20 cellular contexts compared by ENCODE assay signal in the genomic region with DNA sequence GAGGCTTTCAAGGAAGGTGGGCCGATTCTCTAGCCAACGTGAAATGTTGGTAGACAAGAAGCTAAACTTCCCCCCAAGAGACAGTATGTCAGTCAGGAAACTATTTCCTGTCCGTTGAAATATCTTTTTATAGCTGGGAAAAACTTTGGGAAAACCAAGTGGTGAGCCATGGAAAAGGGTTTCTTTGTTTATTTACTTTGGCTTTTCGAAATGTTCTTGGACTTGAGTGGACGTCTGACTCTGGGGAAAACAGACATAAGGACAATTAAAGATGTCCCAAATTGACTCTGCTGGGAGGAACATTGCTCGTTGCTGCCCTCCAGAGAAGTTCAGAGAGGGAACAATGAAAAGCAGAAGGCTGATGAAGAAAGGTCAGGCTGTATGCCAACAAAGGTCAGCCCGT.
DNase-seq lines count a peak whose midpoint lies in the region; ATAC-seq and TF ChIP-seq lines count a peak whose summit lies in the region.
"Had no signal": no experiment of that assay in that cellular context is flagged by ENCODE, and none has a peak within 500 bp of the region (broad histone marks: within the 10 kb centered on the region; RNA-seq: fewer than 3 reads in every experiment).

No MANE protein-coding gene starts in this region.

- H3K4ac ChIP-seq in IMR-90 (ENCODE audit: low read depth, low read length) = peak overlapping the region; percentile 84

- peaks cover 6% of the 10 kb centered on the region for H3K9me1 ChIP-seq in IMR-90 (ENCODE audit: insufficient read depth, low read length)

- BruUV-seq in IMR-90 (replicated peaks; lab: Mats Ljungman, UMichigan) = no TSS peak

- TF ChIP-seq CTCF in IMR-90 (conservative IDR thresholded peaks at IDR 0.05; ENCODE audit: low read depth, low read length) (no peak; the same call in 1 of the 2 replicates), brain microvascular endothelial cell (IDR thresholded peaks at IDR 0.05; ENCODE audit: low read depth, low read length, missing control alignments) (peak; percentile 36), heart left ventricle (IDR thresholded peaks at IDR 0.05) (peak in 7 of 12 donors; percentile 12 to 52 (median 37)), thoracic aorta (IDR thresholded peaks at IDR 0.05) (no peak), lower lobe of right lung (IDR thresholded peaks at IDR 0.05) (no peak), omental fat pad (IDR thresholded peaks at IDR 0.05) (no peak)

- TF ChIP-seq POLR2A in IMR-90 (IDR thresholded peaks at IDR 0.05; ENCODE audit: low read depth, low read length) = no peak
- no peak for TF ChIP-seq POLR2A in heart left ventricle (IDR thresholded peaks at IDR 0.05)

- POLR2A ChIA-PET in IMR-90 (lab: Charles Lee; ENCODE audit: unreplicated experiment) = no interaction called here

- in situ Hi-C loops in IMR-90 (cut with MboI; ENCODE audit: low sequenced_read_pairs) = no loop called here
- in situ Hi-C loops in brain microvascular endothelial cell (cut with HindIII; ENCODE audit: low pct_ligation_motif_present, low sequenced_read_pairs) = no loop called here

- WGBS in IMR-90 (ENCODE audit: extremely low coverage in 2 of 2, insufficient read length in 1 of 2), 2 experiments = 36% methylated on average over 2 of the region's 7 CpGs; no CpG with 5 or more reads in 1 of the 2 experiments
- 32 to 51% (median 38%) methylated on average over 7 of the region's 7 CpGs for WGBS in heart left ventricle, 4 donors

- peak; percentile 13; the same call in 1 of the 2 replicates for TF ChIP-seq RAD21 in IMR-90 (IDR thresholded peaks at IDR 0.05; ENCODE audit: low read length)

- no peak for ATAC-seq in IMR-90 (ENCODE audit: low read depth)
- ATAC-seq in heart left ventricle = peak; percentile 65 to 83 (median 70)
- ATAC-seq in thoracic aorta (ENCODE audit: insufficient number of reproducible peaks, low FRiP score, low read depth) = peak; percentile 35
- no peak for ATAC-seq in lower lobe of right lung
- no peak for ATAC-seq in GM21717 (IDR thresholded peaks at IDR 0.05; ENCODE audit: unreplicated experiment)
- no peak for ATAC-seq in omental fat pad (ENCODE audit: low FRiP score)

- no peak overlapping the region for H2AK9ac ChIP-seq in IMR-90 (replicated peaks; ENCODE audit: low read depth, low read length, poor library complexity)

- intact Hi-C loops in IMR-90 (cut with micrococcal nuclease) (no loop called here), heart left ventricle (cut with DNase I) (loop anchor here in 1 of 10 donors (5.0 kb wide), 1 partner anchor 191 kb away; no protein-coding TSS in a partner anchor), lower lobe of right lung (cut with DNase I) (no loop called here)

- H2AK5ac ChIP-seq in IMR-90 (ENCODE audit: low read depth, low read length) = peak overlapping the region; percentile 65; the same call in 1 of the 2 replicates

- H3K36me3 ChIP-seq in IMR-90 (ENCODE audit: control insufficient read depth, insufficient read depth, low read length) (no peaks in the 10 kb centered on the region), brain microvascular endothelial cell (replicated peaks) (no peaks in the 10 kb centered on the region), heart left ventricle (no peaks in the 10 kb centered on the region), thoracic aorta (no peaks in the 10 kb centered on the region), lower lobe of right lung (no peaks in the 10 kb centered on the region)
- H3K36me3 ChIP-seq: cardiac muscle cell had no signal

- dilution Hi-C loops in IMR-90 (cut with HindIII; ENCODE audit: low sequenced_read_pairs, unreplicated experiment) = no loop called here

- peak overlapping the region; percentile 92 for H2BK120ac ChIP-seq in IMR-90 (ENCODE audit: low read depth, low read length)

- peak overlapping the region; percentile 41 for H2BK5ac ChIP-seq in IMR-90 (ENCODE audit: low read depth, low read length, poor library complexity, severe bottlenecking)

- H4K5ac ChIP-seq in IMR-90 (ENCODE audit: low read depth, low read length) = no peak overlapping the region; the same call in 1 of the 2 replicates

- H3K9me3 ChIP-seq in IMR-90 (ENCODE audit: control insufficient read depth, insufficient read depth, low read length) (no peaks in the 10 kb centered on the region), heart left ventricle (no peaks in the 10 kb centered on the region), thoracic aorta (no peaks in the 10 kb centered on the region), lower lobe of right lung (no peaks in the 10 kb centered on the region)

- peak overlapping the region; percentile 77; the same call in 1 of the 2 replicates for H3K23ac ChIP-seq in IMR-90 (ENCODE audit: low read depth, low read length)

- peak overlapping the region; percentile 92 for H2BK20ac ChIP-seq in IMR-90 (ENCODE audit: low read depth, low read length)

- peak overlapping the region; percentile 91 for H3K14ac ChIP-seq in IMR-90 (replicated peaks; ENCODE audit: low read depth, low read length)

- no peak overlapping the region; the same call in 1 of the 2 replicates for H3K4me2 ChIP-seq in IMR-90 (ENCODE audit: low read depth, low read length)
- H3K4me2 ChIP-seq: hepatocyte, PC-9 had no signal

- H2BK15ac ChIP-seq in IMR-90 (ENCODE audit: low read depth, low read length) = peak overlapping the region; percentile 53; the same call in 1 of the 3 replicates

- H4K91ac ChIP-seq in IMR-90 (ENCODE audit: insufficient read depth, low read depth, low read length) = peak overlapping the region; percentile 66; the same call in 1 of the 2 replicates

- H4K8ac ChIP-seq in IMR-90 (ENCODE audit: low read depth in 2 of 2, low read length in 2 of 2) = peak overlapping the region in 1 of 2 experiments; percentile 64; a peak in 1 of 4 replicates

- H3K4me3 ChIP-seq in IMR-90 (ENCODE audit: insufficient read depth, low read depth, low read length) (no peak overlapping the region), brain microvascular endothelial cell (ENCODE audit: low read depth, low read length) (no peak overlapping the region), heart left ventricle (no peak overlapping the region), thoracic aorta (no peak overlapping the region), lower lobe of right lung (no peak overlapping the region)
- H3K4me3 ChIP-seq: cardiac muscle cell, hepatocyte, PC-9 had no signal

- peak overlapping the region; percentile 2; the same call in 1 of the 2 replicates for H3K18ac ChIP-seq in IMR-90 (ENCODE audit: low read depth, low read length)

- H3K9ac ChIP-seq in IMR-90 (ENCODE audit: low read depth, low read length) = no peak overlapping the region

- CTCF ChIA-PET in IMR-90 (lab: Yijun Ruan, JAX) = no interaction called here

- DNase-seq in IMR-90 (peak; percentile 63), brain microvascular endothelial cell (no peak), heart left ventricle (peak in 3 of 5 donors; percentile 38 to 46 (median 42)), thoracic aorta (ENCODE audit: low spot score) (no peak), lower lobe of right lung (no peak), omental fat pad (ENCODE audit: low spot score) (no peak), NCI-H2029 (lab: John Stamatoyannopoulos, UW) (no peak)
- DNase-seq: activated B cell treated with CpG ODN at 0.5 μM for 24 hours; activated CD8-positive, alpha-beta memory T cell treated with anti-CD3 and anti-CD28 coated beads, Interleukin-2, amount 50 U/mL, for 4 hours; activated naive CD4-positive, alpha-beta T cell treated with anti-CD3 and anti-CD28 coated beads, Interleukin-2, amount 10 ng/mL, durations not matched to agents 7 days and 5 days; GF-D8; Kasumi-1; kidney glomerular epithelial cell; NCI-H1930; NCI-H69; PC-9; posterior cingulate gyrus had no signal

- no peak overlapping the region for H3K27ac ChIP-seq in IMR-90 (ENCODE audit: insufficient read depth, low read length)
- H3K27ac ChIP-seq in brain microvascular endothelial cell = peak overlapping the region; percentile 19
- peak overlapping the region; percentile 44 to 88 (median 75) for H3K27ac ChIP-seq in heart left ventricle
- peak overlapping the region; percentile 43 to 70 for H3K27ac ChIP-seq in thoracic aorta
- H3K27ac ChIP-seq in lower lobe of right lung = no peak overlapping the region
- H3K27ac ChIP-seq: cardiac muscle cell, hepatocyte, PC-9 had no signal

- peaks cover 0 to 10% of the 10 kb centered on the region in 2 experiments; a peak in 2 of 4 replicates for H3K79me1 ChIP-seq in IMR-90 (ENCODE audit: low read depth in 1 of 2, low read length in 2 of 2)

- peaks cover 14% of the 10 kb centered on the region for H3K4me1 ChIP-seq in IMR-90 (ENCODE audit: control insufficient read depth, insufficient read depth, low read length)
- H3K4me1 ChIP-seq in heart left ventricle = peaks cover 0 to 67% (median 27%) of the 10 kb centered on the region in 12 donors
- peaks cover 16 to 73% of the 10 kb centered on the region in 2 donors for H3K4me1 ChIP-seq in thoracic aorta (ENCODE audit: control insufficient read depth in 1 of 2, low read depth in 2 of 2)
- H3K4me1 ChIP-seq in lower lobe of right lung = no peaks in the 10 kb centered on the region

- H2AFZ ChIP-seq in IMR-90 (replicated peaks; ENCODE audit: low read length, poor library complexity) = peak overlapping the region; percentile 1
- H2AFZ ChIP-seq: hepatocyte, PC-9 had no signal

- H4K20me1 ChIP-seq in IMR-90 (ENCODE audit: insufficient read depth, low read length) = no peaks in the 10 kb centered on the region

- no peak overlapping the region for H3K56ac ChIP-seq in IMR-90 (ENCODE audit: extremely low read depth, insufficient read depth, low read length)

- no peaks in the 10 kb centered on the region for H3K27me3 ChIP-seq in IMR-90 (ENCODE audit: control insufficient read depth, insufficient read depth, low read length)
- no peaks in the 10 kb centered on the region for H3K27me3 ChIP-seq in brain microvascular endothelial cell (replicated peaks)
- H3K27me3 ChIP-seq in heart left ventricle = no peaks in the 10 kb centered on the region
- no peaks in the 10 kb centered on the region for H3K27me3 ChIP-seq in thoracic aorta (replicated peaks; ENCODE audit: insufficient read depth)
- H3K27me3 ChIP-seq in lower lobe of right lung (ENCODE audit: low read depth) = no peaks in the 10 kb centered on the region
- H3K27me3 ChIP-seq: cardiac muscle cell, hepatocyte had no signal

TF ChIP-seq in IMR-90, 13 proteins besides CTCF, POLR2A, EP300 and RAD21:
- TF ChIP-seq RFX5 (IDR thresholded peaks at IDR 0.05; ENCODE audit: low read depth, low read length) (no peak), FOS (IDR thresholded peaks at IDR 0.05; ENCODE audit: low read depth, low read length) (no peak), SMC3 (IDR thresholded peaks at IDR 0.05; ENCODE audit: low read depth, low read length) (no peak), MXI1 (IDR thresholded peaks at IDR 0.05; ENCODE audit: borderline replicate concordance, low read depth, low read length) (no peak)

Comparison
In these comparisons a context has a peak if more than half of its experiments do, and no peak if none do; other contexts are left out.
1. ATAC-seq: peak in heart left ventricle (4 of 4) and thoracic aorta (single experiment); none in IMR-90 (single experiment), lower lobe of right lung (0 of 2), GM21717 (single experiment) and omental fat pad (single experiment).
2. DNase-seq: peak in IMR-90 (single experiment) and heart left ventricle (3 of 5); none in brain microvascular endothelial cell (single experiment), thoracic aorta (single experiment), lower lobe of right lung (single experiment), omental fat pad (single experiment) and NCI-H2029 (single experiment).
3. H3K27ac ChIP-seq: peak in brain microvascular endothelial cell (single experiment), heart left ventricle (12 of 12) and thoracic aorta (2 of 2); none in IMR-90 (single experiment) and lower lobe of right lung (single experiment).
4. CTCF ChIP-seq: peak in brain microvascular endothelial cell (single experiment) and heart left ventricle (7 of 12); none in IMR-90 (single experiment), thoracic aorta (single experiment), lower lobe of right lung (single experiment) and omental fat pad (0 of 3).